Comparison of ENCODE assay signal across 15 cellular contexts in genomic region chr6:130900913-130901312, GRCh38.
A peak's percentile ranks its signal among the peaks of the same experiment; 100 is the strongest.
DNase-seq lines count a peak whose midpoint lies in the region; ATAC-seq and TF ChIP-seq lines count a peak whose summit lies in the region.
"Had no signal": no experiment of that assay in that cellular context is flagged by ENCODE, and none has a peak within 500 bp of the region (broad histone marks: within the 10 kb centered on the region; RNA-seq: fewer than 3 reads in every experiment).

No MANE protein-coding gene starts in this region.

- intact Hi-C loops in right cardiac atrium (cut with DNase I): no loop called here

- no peak overlapping the region for H3K27ac ChIP-seq in right cardiac atrium (ENCODE audit: low read length)
- H3K27ac ChIP-seq: WERI-Rb-1 had no signal

- in situ Hi-C loops in astrocyte of the spinal cord (cut with HindIII; ENCODE audit: low sequenced_read_pairs): no loop called here

- peak; percentile 17 for TF ChIP-seq CTCF in astrocyte of the spinal cord (IDR thresholded peaks at IDR 0.05; ENCODE audit: low read depth, low read length)

- no peaks in the 10 kb centered on the region for H3K9me3 ChIP-seq in right cardiac atrium (ENCODE audit: control insufficient read depth, low read length)

- DNase-seq in A172 (ENCODE audit: low spot score): peak; percentile 62
- DNase-seq in HPDE6-E6E7 (ENCODE audit: extremely low spot score): peak; percentile 17
- DNase-seq in astrocyte of the spinal cord (ENCODE audit: low read depth, low spot score): peak; percentile 80
- peak; percentile 72 to 83 (median 83) for DNase-seq in right cardiac atrium
- DNase-seq in NCI-H69 (lab: John Stamatoyannopoulos, UW): no peak
- DNase-seq in AML-193 (lab: John Stamatoyannopoulos, UW): no peak
- DNase-seq: activated T-cell treated with anti-CD3 and anti-CD28 coated beads, Interleukin-2, amount 50 U/mL, for 24 hours; GF-D8; NCI-H446; occipital lobe; SHP77; stimulated activated CD4-positive, alpha-beta T cell treated with anti-CD3 and anti-CD28 coated beads, Interleukin-4, amount 100 ng/mL, for 24 hours; WERI-Rb-1 had no signal

- H3K4me1 ChIP-seq in right cardiac atrium (ENCODE audit: control insufficient read depth, insufficient read depth, low read length): peaks cover 1% of the 10 kb centered on the region

- WGBS in right cardiac atrium: 52% methylated on average over 3 of the region's 3 CpGs

- no peaks in the 10 kb centered on the region for H3K27me3 ChIP-seq in right cardiac atrium (ENCODE audit: control insufficient read depth, insufficient read depth)

- ATAC-seq in right cardiac atrium: peak; percentile 64 to 71
- ATAC-seq in GM21737 (IDR thresholded peaks at IDR 0.05; ENCODE audit: unreplicated experiment): no peak
- no peak for ATAC-seq in GM18870 (IDR thresholded peaks at IDR 0.05; ENCODE audit: unreplicated experiment)

- H3K4me3 ChIP-seq in astrocyte of the spinal cord (ENCODE audit: low read depth, low read length) (no peak overlapping the region), right cardiac atrium (ENCODE audit: low read length) (no peak overlapping the region)

Comparison
In these comparisons a context has a peak if more than half of its experiments do, and no peak if none do; other contexts are left out.
1. DNase-seq: peak in A172 (single experiment), HPDE6-E6E7 (single experiment), astrocyte of the spinal cord (single experiment) and right cardiac atrium (3 of 3); none in NCI-H69 (single experiment) and AML-193 (0 of 2).
2. ATAC-seq: peak in right cardiac atrium (2 of 2); none in GM21737 (single experiment) and GM18870 (single experiment).